In genomic region chr12:65157091-65157490, GRCh38 we compare ENCODE assay signal across 21 cellular contexts. TPM values are rescaled to one million over a fixed set of nuclear protein-coding genes. Genes with fewer than 3 reads are reported as not detected.
DNase-seq lines count a peak whose midpoint lies in the region; ATAC-seq lines count a peak whose summit lies in the region.
"Had no signal": no experiment of that assay in that cellular context is flagged by ENCODE, and none has a peak within 500 bp of the region (broad histone marks: within the 10 kb centered on the region; RNA-seq: fewer than 3 reads in every experiment).

No MANE protein-coding gene starts in this region.

- intact Hi-C loops in activated naive CD4-positive, alpha-beta T cell treated with anti-CD3 and anti-CD28 coated beads for 36 hours (cut with micrococcal nuclease): loop anchor here (2.0 to 5.0 kb wide), 3 partner anchors 70 to 600 kb away; no protein-coding TSS in a partner anchor
- intact Hi-C loops in cardiac septum (cut with DNase I): no loop called here

- DNase-seq in activated naive CD4-positive, alpha-beta T cell treated with anti-CD3 and anti-CD28 coated beads for 36 hours: no peak
- DNase-seq in activated naive CD4-positive, alpha-beta T cell treated with anti-CD3 and anti-CD28 coated beads, Interleukin-2, amount 50 U/mL, for 16 hours: no peak
- DNase-seq in Karpas-422 (no peak), cardiac septum (ENCODE audit: low spot score) (no peak), anterior cingulate cortex (lab: John Stamatoyannopoulos, UW) (no peak), GDM1 (lab: John Stamatoyannopoulos, UW) (no peak)
- DNase-seq: amygdala; Calu3; islet precursor cell; NCI-H1417 treated with DMSO at 0.1 percent for 48 hours; posterior cingulate gyrus; stimulated activated CD4-positive, alpha-beta T cell treated with anti-CD3 and anti-CD28 coated beads, Interleukin-4, amount 100 ng/mL, for 24 hours had no signal

- H3K79me2 ChIP-seq in Karpas-422 (ENCODE audit: low read length): no peaks in the 10 kb centered on the region
- H3K79me2 ChIP-seq: hepatocyte had no signal

- H4K20me1 ChIP-seq in Karpas-422 (ENCODE audit: insufficient read depth, low read depth, low read length): no peaks in the 10 kb centered on the region

- peak overlapping the region; percentile 37 for H3K27ac Mint-ChIP-seq in activated naive CD4-positive, alpha-beta T cell treated with anti-CD3 and anti-CD28 coated beads for 36 hours
- peak overlapping the region; percentile 61 for H3K27ac Mint-ChIP-seq in activated naive CD8-positive, alpha-beta T cell
- H3K27ac Mint-ChIP-seq in stimulated activated memory B cell treated with anti-CD40 and anti-IgM and Interleukin-4, amounts not matched to agents 10 μg/mL and 1 μg/mL and 100 μg/mL, for 72 hours: peak overlapping the region; percentile 73
- H3K27ac Mint-ChIP-seq: WTC11 had no signal

- peaks cover 12% of the 10 kb centered on the region for H3K27me3 Mint-ChIP-seq in activated naive CD4-positive, alpha-beta T cell treated with anti-CD3 and anti-CD28 coated beads for 36 hours (ENCODE audit: low read depth)
- peaks cover 18% of the 10 kb centered on the region for H3K27me3 Mint-ChIP-seq in activated naive CD8-positive, alpha-beta T cell
- peaks cover 14% of the 10 kb centered on the region for H3K27me3 Mint-ChIP-seq in stimulated activated memory B cell treated with anti-CD40 and anti-IgM and Interleukin-4, amounts not matched to agents 10 μg/mL and 1 μg/mL and 100 μg/mL, for 72 hours

- H2AFZ ChIP-seq in Karpas-422 (ENCODE audit: low read length): peak overlapping the region; percentile 84; the same call in 1 of the 2 replicates
- H2AFZ ChIP-seq: hepatocyte had no signal

- H3K4me2 ChIP-seq in Karpas-422 (ENCODE audit: low read depth, low read length, poor library complexity, severe bottlenecking): no peak overlapping the region
- H3K4me2 ChIP-seq: hepatocyte had no signal

- H3K36me3 ChIP-seq in Karpas-422 (ENCODE audit: insufficient read depth, low read length): no peaks in the 10 kb centered on the region
- H3K36me3 ChIP-seq: thoracic aorta had no signal

- H3K4me3 Mint-ChIP-seq in activated naive CD4-positive, alpha-beta T cell treated with anti-CD3 and anti-CD28 coated beads for 36 hours: no peak overlapping the region
- peak overlapping the region; percentile 49 for H3K4me3 Mint-ChIP-seq in activated naive CD8-positive, alpha-beta T cell
- H3K4me3 Mint-ChIP-seq in stimulated activated memory B cell treated with anti-CD40 and anti-IgM and Interleukin-4, amounts not matched to agents 10 μg/mL and 1 μg/mL and 100 μg/mL, for 72 hours: no peak overlapping the region
- H3K4me3 Mint-ChIP-seq: WTC11 had no signal

- no peak overlapping the region for H3K4me3 ChIP-seq in Karpas-422 (ENCODE audit: low read length)
- H3K4me3 ChIP-seq: hepatocyte had no signal

- no peaks in the 10 kb centered on the region for H3K9me3 ChIP-seq in Karpas-422 (ENCODE audit: low read length)
- H3K9me3 ChIP-seq: thoracic aorta had no signal

- no peaks in the 10 kb centered on the region for H3K9me2 ChIP-seq in Karpas-422 (replicated peaks; ENCODE audit: insufficient read depth, low read length)

- H3K4me1 ChIP-seq in Karpas-422 (ENCODE audit: low read length): peaks cover 14% of the 10 kb centered on the region

- no peak overlapping the region for H3K9ac ChIP-seq in Karpas-422 (ENCODE audit: low read length)

- no peak for ATAC-seq in stimulated activated memory B cell treated with anti-CD40 and anti-IgM and Interleukin-4, amounts not matched to agents 10 μg/mL and 1 μg/mL and 100 μg/mL, for 72 hours
- ATAC-seq: HCT116, WTC11 had no signal

- H3K36me3 Mint-ChIP-seq in activated naive CD4-positive, alpha-beta T cell treated with anti-CD3 and anti-CD28 coated beads for 36 hours (ENCODE audit: low read depth): no peaks in the 10 kb centered on the region
- H3K36me3 Mint-ChIP-seq in activated naive CD8-positive, alpha-beta T cell: no peaks in the 10 kb centered on the region
- H3K36me3 Mint-ChIP-seq in stimulated activated memory B cell treated with anti-CD40 and anti-IgM and Interleukin-4, amounts not matched to agents 10 μg/mL and 1 μg/mL and 100 μg/mL, for 72 hours: no peaks in the 10 kb centered on the region
- H3K36me3 Mint-ChIP-seq: naive thymus-derived CD8-positive, alpha-beta T cell; WTC11 had no signal

- H3K4me1 Mint-ChIP-seq in activated naive CD4-positive, alpha-beta T cell treated with anti-CD3 and anti-CD28 coated beads for 36 hours (ENCODE audit: low read depth): peaks cover 16% of the 10 kb centered on the region
- H3K4me1 Mint-ChIP-seq in activated naive CD8-positive, alpha-beta T cell (ENCODE audit: low read depth): peaks cover 17% of the 10 kb centered on the region
- H3K4me1 Mint-ChIP-seq in stimulated activated memory B cell treated with anti-CD40 and anti-IgM and Interleukin-4, amounts not matched to agents 10 μg/mL and 1 μg/mL and 100 μg/mL, for 72 hours: peaks cover 16% of the 10 kb centered on the region

- no peak overlapping the region for H3K27ac ChIP-seq in Karpas-422 (ENCODE audit: low read length)
- H3K27ac ChIP-seq: hepatocyte, thoracic aorta had no signal

- H3K27me3 ChIP-seq in Karpas-422 (ENCODE audit: low read length): no peaks in the 10 kb centered on the region
- H3K27me3 ChIP-seq: hepatocyte had no signal

- CTCF ChIA-PET in activated naive CD4-positive, alpha-beta T cell treated with anti-CD3 and anti-CD28 coated beads for 36 hours (lab: Charles Lee): interaction anchor here (1.2 to 3.5 kb wide), 3 partner anchors 12 to 75 kb away, joined by 3 to 13 read pairs (median 4); partner anchors contain the start of gene LEMD3

- H3K9me3 Mint-ChIP-seq in activated naive CD4-positive, alpha-beta T cell treated with anti-CD3 and anti-CD28 coated beads for 36 hours: no peaks in the 10 kb centered on the region
- H3K9me3 Mint-ChIP-seq in activated naive CD8-positive, alpha-beta T cell (ENCODE audit: low read depth): no peaks in the 10 kb centered on the region
- no peaks in the 10 kb centered on the region for H3K9me3 Mint-ChIP-seq in stimulated activated memory B cell treated with anti-CD40 and anti-IgM and Interleukin-4, amounts not matched to agents 10 μg/mL and 1 μg/mL and 100 μg/mL, for 72 hours
- H3K9me3 Mint-ChIP-seq: naive thymus-derived CD8-positive, alpha-beta T cell; WTC11 had no signal

RNA-seq across cellular contexts. Expression of gene LEMD3, which starts 12.3 kb away (rescaled TPM):
- total RNA-seq in activated naive CD4-positive, alpha-beta T cell treated with anti-CD3 and anti-CD28 coated beads for 36 hours: 10 to 100 TPM; 16.5 to 17.5 TPM
- total RNA-seq in Karpas-422 (2014; rRNA removed; shearing (Covaris generic); ENCODE audit: low replicate concordance): 35.6 and 43.2 TPM in 2 replicates
- total RNA-seq in cardiac septum: 17.2 TPM

RNA-seq across cellular contexts. Expression of gene WIF1, which starts 36.0 kb away (rescaled TPM):
- total RNA-seq in activated naive CD4-positive, alpha-beta T cell treated with anti-CD3 and anti-CD28 coated beads for 36 hours: under 1 TPM in 1 of 2 experiments, not detected in 1; 0.20 TPM
- total RNA-seq in Karpas-422 (2014; rRNA removed; shearing (Covaris generic); ENCODE audit: low replicate concordance): not detected in 2 replicates
- 0.13 TPM for total RNA-seq in cardiac septum
- total RNA-seq: Calu3; HT1080; naive thymus-derived CD8-positive, alpha-beta T cell; RPMI7951; thoracic aorta had no signal
